In genomic region chr14:35400707-35401421, GRCh38 we compare ENCODE assay signal across 8 cellular contexts. TPM values are rescaled to one million over a fixed set of nuclear protein-coding genes. Genes with fewer than 3 reads are reported as not detected.
A peak's percentile ranks its signal among the peaks of the same experiment; 100 is the strongest.
DNase-seq lines count a peak whose midpoint lies in the region; ATAC-seq and TF ChIP-seq lines count a peak whose summit lies in the region.

No MANE protein-coding gene starts in this region.

- no peaks in the 10 kb centered on the region for H3K9me2 ChIP-seq in SU-DHL-6 (replicated peaks; ENCODE audit: insufficient read depth, low read length)

- no peak overlapping the region for H2AFZ ChIP-seq in SU-DHL-6 (ENCODE audit: low read depth, low read length, severe bottlenecking)

- H3K4me3 Mint-ChIP-seq in osteocyte (ENCODE audit: unreplicated experiment): peak overlapping the region; percentile 45

- H4K20me1 ChIP-seq in SU-DHL-6 (ENCODE audit: low read depth, low read length): peaks cover 4% of the 10 kb centered on the region; the same call in 1 of the 2 replicates

- H3F3A ChIP-seq in SU-DHL-6 (ENCODE audit: insufficient read depth): peaks cover 54% of the 10 kb centered on the region

- H3K4me3 ChIP-seq in SU-DHL-6 (ENCODE audit: insufficient read depth, low read length, poor library complexity, severe bottlenecking) (no peak overlapping the region), WERI-Rb-1 (ENCODE audit: low read depth, low read length) (no peak overlapping the region)

- H3K27ac ChIP-seq in C4-2B (peak overlapping the region; percentile 52), SU-DHL-6 (ENCODE audit: low read depth, low read length) (peak overlapping the region; percentile 19; the same call in 1 of the 2 replicates), WERI-Rb-1 (no peak overlapping the region)

- H3K36me3 ChIP-seq in SU-DHL-6 (ENCODE audit: low read length): peaks cover 33% of the 10 kb centered on the region
- H3K36me3 ChIP-seq in WERI-Rb-1: peaks cover 43% of the 10 kb centered on the region

- peak overlapping the region; percentile 91 for H3K4me2 ChIP-seq in SU-DHL-6 (ENCODE audit: low read depth, low read length, poor library complexity, severe bottlenecking)

- H3K27me3 Mint-ChIP-seq in osteocyte (ENCODE audit: unreplicated experiment): no peaks in the 10 kb centered on the region

- no peak for TF ChIP-seq CTCF in C4-2B (conservative IDR thresholded peaks at IDR 0.05)
- no peak for TF ChIP-seq CTCF in SU-DHL-6 (IDR thresholded peaks at IDR 0.05; ENCODE audit: insufficient read depth, low read length, poor library complexity, severe bottlenecking)
- TF ChIP-seq CTCF in osteocyte (IDR thresholded peaks at IDR 0.05): no peak
- no peak for TF ChIP-seq CTCF in WERI-Rb-1 (IDR thresholded peaks at IDR 0.05; ENCODE audit: low read depth, low read length)

- H3K27ac Mint-ChIP-seq in osteocyte (ENCODE audit: unreplicated experiment): peak overlapping the region; percentile 64

- peaks cover 11% of the 10 kb centered on the region; the same call in 1 of the 2 replicates for H3K79me2 ChIP-seq in SU-DHL-6 (ENCODE audit: insufficient read depth, low read length)

- peaks cover 61% of the 10 kb centered on the region for H3K4me1 Mint-ChIP-seq in osteocyte (ENCODE audit: unreplicated experiment)

- H3K9ac ChIP-seq in SU-DHL-6 (ENCODE audit: low read length): no peak overlapping the region

- peak; percentile 27 for DNase-seq in central memory CD4-positive, alpha-beta T cell
- DNase-seq in osteocyte (ENCODE audit: extremely low spot score, unreplicated experiment): no peak
- DNase-seq in WERI-Rb-1: no peak
- no peak for DNase-seq in NCI-H2196 treated with DMSO at 0.1 percent for 48 hours (lab: John Stamatoyannopoulos, UW; ENCODE audit: unreplicated experiment)

- H3K27me3 ChIP-seq in SU-DHL-6 (ENCODE audit: low read length): no peaks in the 10 kb centered on the region
- no peaks in the 10 kb centered on the region for H3K27me3 ChIP-seq in WERI-Rb-1 (ENCODE audit: insufficient read depth, low read depth, severe bottlenecking)

- H3K9me3 ChIP-seq in SU-DHL-6 (ENCODE audit: insufficient read depth, low read length) (no peaks in the 10 kb centered on the region), WERI-Rb-1 (ENCODE audit: severe bottlenecking) (no peaks in the 10 kb centered on the region)

- ATAC-seq in GM18519 (IDR thresholded peaks at IDR 0.05; ENCODE audit: low FRiP score, unreplicated experiment) (no peak), HG03378 (IDR thresholded peaks at IDR 0.05; ENCODE audit: unreplicated experiment) (no peak)

- no peaks in the 10 kb centered on the region for H3K9me3 Mint-ChIP-seq in osteocyte (ENCODE audit: unreplicated experiment)

- peaks cover 38% of the 10 kb centered on the region for H3K36me3 Mint-ChIP-seq in osteocyte (ENCODE audit: unreplicated experiment)

RNA-seq across cellular contexts. Expression of gene NFKBIA, which starts 3.7 kb away (rescaled TPM):
- 57.2 and 58.9 TPM in 2 replicates for total RNA-seq in osteocyte
